ENCODE assay signal across 10 cellular contexts in genomic region chr2:81136296-81136695, GRCh38.
"Had no signal": no experiment of that assay in that cellular context is flagged by ENCODE, and none has a peak within 500 bp of the region (broad histone marks: within the 10 kb centered on the region; RNA-seq: fewer than 3 reads in every experiment).

No MANE protein-coding gene starts in this region.

- H3K36me3 ChIP-seq: HAP-1 had no signal

- H3K4me1 ChIP-seq: HAP-1 had no signal

- H3K4me3 ChIP-seq: GM23248, HAP-1 had no signal

- H3K4me2 ChIP-seq: KMS-11 had no signal

- H3K9me3 ChIP-seq: HAP-1 had no signal

- H2AFZ ChIP-seq: GM23248 had no signal

- DNase-seq: GM23248, GOT3, H7, HFFc6, KBM-7 had no signal

- H3K27ac ChIP-seq: GM23248, HL-60, KMS-11 had no signal

- H3K9ac ChIP-seq: GM23248, KMS-11 had no signal

- ATAC-seq: HCT116, HepG2 had no signal
